Comparison of ENCODE assay signal across 21 cellular contexts in the genomic region with DNA sequence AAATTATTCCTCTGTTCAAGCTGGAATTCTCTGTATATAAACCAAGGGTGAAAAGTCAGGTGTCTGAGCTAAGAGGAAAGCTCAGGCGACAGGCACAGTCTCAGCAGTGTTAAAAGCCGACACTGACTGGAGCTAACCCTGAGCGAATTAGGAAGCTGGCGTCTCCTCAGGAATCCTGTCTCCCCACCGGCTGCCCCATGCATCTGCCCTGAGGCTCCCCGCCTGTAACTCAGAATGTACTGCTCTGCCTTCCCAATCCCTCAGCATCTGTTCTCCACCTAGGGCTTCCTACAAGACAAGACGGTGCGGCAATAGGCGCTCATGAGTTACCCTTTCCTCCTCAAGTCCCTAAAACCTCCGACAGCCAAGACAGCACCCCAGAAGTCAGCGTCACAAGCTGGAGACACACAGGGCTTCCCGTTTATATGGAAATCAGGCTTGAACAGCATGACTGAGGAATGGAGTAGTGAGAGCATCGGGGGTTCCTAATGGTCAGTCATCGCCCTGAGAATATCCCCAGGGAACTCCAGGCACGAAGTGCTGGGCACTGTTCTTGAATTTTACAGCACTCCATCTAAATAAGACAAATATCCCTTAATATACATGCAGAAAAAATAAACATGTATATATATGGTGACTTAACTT.
"Had no signal": no experiment of that assay in that cellular context is flagged by ENCODE, and none has a peak within 500 bp of the region (broad histone marks: within the 10 kb centered on the region; RNA-seq: fewer than 3 reads in every experiment).

No MANE protein-coding gene starts in this region.

- H3K4me1 ChIP-seq: sigmoid colon, testis, vagina had no signal

- H3K27ac ChIP-seq: coronary artery, testis had no signal

- H3K27me3 Mint-ChIP-seq: activated B cell treated with CpG ODN at 0.5 μM for 24 hours; activated CD4-positive, alpha-beta T cell treated with anti-CD3 and anti-CD28 coated beads for 36 hours; activated naive CD8-positive, alpha-beta T cell treated with anti-CD3 and anti-CD28 coated beads for 36 hours; memory B cell had no signal

- H3K4me3 Mint-ChIP-seq: activated B cell treated with CpG ODN at 0.5 μM for 24 hours; activated CD4-positive, alpha-beta T cell treated with anti-CD3 and anti-CD28 coated beads for 36 hours; activated naive CD8-positive, alpha-beta T cell treated with anti-CD3 and anti-CD28 coated beads for 36 hours; memory B cell; T-helper 1 cell treated with Interleukin-12 subunit alpha and Interleukin-12 subunit beta and Interleukin-4 antibody, amounts not matched to agents 30 μg/mL and 1 μg/mL, for 36 hours had no signal

- H3K27me3 ChIP-seq: sigmoid colon, testis, vagina had no signal

- H3K27ac Mint-ChIP-seq: activated B cell treated with CpG ODN at 0.5 μM for 24 hours; activated CD4-positive, alpha-beta T cell treated with anti-CD3 and anti-CD28 coated beads for 36 hours; activated naive CD8-positive, alpha-beta T cell treated with anti-CD3 and anti-CD28 coated beads for 36 hours; memory B cell; T-helper 1 cell treated with Interleukin-12 subunit alpha and Interleukin-12 subunit beta and Interleukin-4 antibody, amounts not matched to agents 30 μg/mL and 1 μg/mL, for 36 hours had no signal

- H3K4me1 Mint-ChIP-seq: activated B cell treated with CpG ODN at 0.5 μM for 24 hours had no signal

- ATAC-seq: activated CD4-positive, alpha-beta T cell treated with anti-CD3 and anti-CD28 coated beads for 36 hours; left cardiac atrium; mucosa of descending colon had no signal

- H3K9me3 ChIP-seq: mucosa of descending colon, sigmoid colon, testis, vagina had no signal

- H3K4me3 ChIP-seq: coronary artery, mucosa of descending colon, sigmoid colon, smooth muscle cell, testis, vagina had no signal

- DNase-seq: activated B cell treated with CpG ODN at 0.5 μM for 24 hours; activated CD4-positive, alpha-beta T cell treated with anti-CD3 and anti-CD28 coated beads for 36 hours; activated CD4-positive, alpha-beta T cell treated with anti-CD3 and anti-CD28 coated beads, Interleukin-2, amount 50 U/mL, for 4 hours; activated naive CD4-positive, alpha-beta T cell treated with Interleukin-2 at 50 U/mL for 16 hours; activated naive CD8-positive, alpha-beta T cell treated with anti-CD3 and anti-CD28 coated beads for 36 hours; amniotic stem cell; hippocampal formation; left cardiac atrium; mucosa of descending colon; occipital lobe; sigmoid colon; stimulated activated CD4-positive, alpha-beta T cell treated with anti-CD3 and anti-CD28 coated beads, Interleukin-4, amount 100 ng/mL, for 1 hour; stimulated activated naive CD4-positive, alpha-beta T cell; T1000; testis; trophoblast cell had no signal

- H3K9me3 Mint-ChIP-seq: activated B cell treated with CpG ODN at 0.5 μM for 24 hours; activated naive CD8-positive, alpha-beta T cell treated with anti-CD3 and anti-CD28 coated beads for 36 hours; memory B cell; T-helper 1 cell treated with Interleukin-12 subunit alpha and Interleukin-12 subunit beta and Interleukin-4 antibody, amounts not matched to agents 30 μg/mL and 1 μg/mL, for 36 hours had no signal
